Comparison of ENCODE assay signal across 34 cellular contexts in genomic region chr2:155622443-155622842, GRCh38.
"Had no signal": no experiment of that assay in that cellular context is flagged by ENCODE, and none has a peak within 500 bp of the region (broad histone marks: within the 10 kb centered on the region; RNA-seq: fewer than 3 reads in every experiment).

No MANE protein-coding gene starts in this region.

- FAIRE-seq: astrocyte, TTC549 had no signal

- H3K36me3 ChIP-seq: adrenal gland, brain microvascular endothelial cell, breast epithelium had no signal

- DNase-seq: activated B cell treated with CpG ODN at 0.5 μM for 24 hours; activated CD4-positive, alpha-beta memory T cell treated with anti-CD3 and anti-CD28 coated beads for 36 hours; activated CD4-positive, alpha-beta T cell treated with anti-CD3 and anti-CD28 coated beads for 4 hours; activated CD4-positive, alpha-beta T cell treated with anti-CD3 and anti-CD28 coated beads, Interleukin-2, amount 10 ng/mL, durations not matched to agents 24 days and 14 days; activated CD4-positive, alpha-beta T cell treated with anti-CD3 and anti-CD28 coated beads, Interleukin-2, amount 50 U/mL, for 1 hour; activated CD4-positive, alpha-beta T cell treated with anti-CD3 and anti-CD28 coated beads, Interleukin-2, amount 50 U/mL, for 4 hours; activated CD4-positive, CD25-positive, alpha-beta regulatory T cell treated with anti-CD3 and anti-CD28 coated beads, Interleukin-2, amount 50 U/mL, for 72 hours; activated CD8-positive, alpha-beta memory T cell treated with anti-CD3 and anti-CD28 coated beads, Interleukin-2, amount 50 U/mL, for 4 hours; activated CD8-positive, alpha-beta T cell treated with anti-CD3 and anti-CD28 coated beads for 36 hours; activated effector memory CD4-positive, alpha-beta T cell treated with anti-CD3 and anti-CD28 coated beads, Interleukin-2, amount 50 U/mL, for 16 hours; activated gamma-delta T cell treated with Interleukin-2 at 50 U/mL for 16 hours; activated naive CD4-positive, alpha-beta T cell; activated naive CD4-positive, alpha-beta T cell treated with anti-CD3 and anti-CD28 coated beads for 36 hours; activated naive CD4-positive, alpha-beta T cell treated with anti-CD3 and anti-CD28 coated beads, Interleukin-2, amount 50 U/mL, for 16 hours; activated naive CD8-positive, alpha-beta T cell treated with anti-CD3 and anti-CD28 coated beads for 36 hours; activated T-cell treated with anti-CD3 and anti-CD28 coated beads for 4 hours; activated T-cell treated with anti-CD3 and anti-CD28 coated beads, Interleukin-2, amount 50 U/mL, for 1 hour; activated T-cell treated with anti-CD3 and anti-CD28 coated beads, Interleukin-2, amount 50 U/mL, for 4 hours; activated T-cell treated with anti-CD3 and anti-CD28 coated beads, Interleukin-2, amount 50 U/mL, for 72 hours; adrenal gland; amniotic stem cell; aorta; body of pancreas; brain microvascular endothelial cell; central memory CD4-positive, alpha-beta T cell; cerebellar nuclear complex; T-helper 2 cell; T-helper 9 cell had no signal

- ATAC-seq: activated CD8-positive, alpha-beta T cell treated with anti-CD3 and anti-CD28 coated beads for 36 hours; activated naive CD4-positive, alpha-beta T cell treated with anti-CD3 and anti-CD28 coated beads, Interleukin-2, amount 50 U/mL, for 72 hours; activated T-cell treated with anti-CD3 and anti-CD28 coated beads, Interleukin-2, amount 50 U/mL, for 4 hours; activated T-cell treated with anti-CD3 and anti-CD28 coated beads, Interleukin-2, amount 50 U/mL, for 72 hours; activated T-helper 17 cell treated with anti-CD3 and anti-CD28 coated beads, Interleukin-2, amount 50 U/mL, for 72 hours; body of pancreas had no signal

- H3K27ac ChIP-seq: adrenal gland, body of pancreas, brain microvascular endothelial cell, breast epithelium, VCaP had no signal

- H3K4me1 ChIP-seq: adrenal gland, body of pancreas, breast epithelium had no signal

- H3K27me3 ChIP-seq: adrenal gland, body of pancreas, brain microvascular endothelial cell, breast epithelium had no signal

- H3K4me3 ChIP-seq: adrenal gland, body of pancreas, breast epithelium had no signal

- H3K9me3 ChIP-seq: adrenal gland, body of pancreas had no signal
